ENCODE assay signal across 10 cellular contexts in genomic region chr9:120936764-120937122, GRCh38. TPM values are rescaled to one million over a fixed set of nuclear protein-coding genes. Genes with fewer than 3 reads are reported as not detected.
DNase-seq lines count a peak whose midpoint lies in the region; ATAC-seq and TF ChIP-seq lines count a peak whose summit lies in the region.
"Had no signal": no experiment of that assay in that cellular context is flagged by ENCODE, and none has a peak within 500 bp of the region (broad histone marks: within the 10 kb centered on the region; RNA-seq: fewer than 3 reads in every experiment).

No MANE protein-coding gene starts in this region.

- TF ChIP-seq CTCF in type B pancreatic cell (conservative IDR thresholded peaks at IDR 0.05): peak; percentile 45

- no peak overlapping the region for H4K8ac ChIP-seq in mesenchymal stem cell (ENCODE audit: low read length)

- no peak overlapping the region for H3K4ac ChIP-seq in mesenchymal stem cell (ENCODE audit: low read depth in 1 of 2, low read length in 2 of 2)

- H2AK5ac ChIP-seq in mesenchymal stem cell (ENCODE audit: low read length, severe bottlenecking): no peak overlapping the region

- in situ Hi-C loops in G401 (cut with HindIII; ENCODE audit: low sequenced_read_pairs): no loop called here

- DNase-seq in activated naive CD4-positive, alpha-beta T cell treated with anti-CD3 and anti-CD28 coated beads, Interleukin-2, amount 10 ng/mL, durations not matched to agents 7 days and 5 days: no peak
- no peak for DNase-seq in activated naive CD4-positive, alpha-beta T cell treated with Interleukin-2 at 50 U/mL for 16 hours
- DNase-seq in mesenchymal stem cell: no peak
- no peak for DNase-seq in type B pancreatic cell (ENCODE audit: extremely low spot score, unreplicated experiment)
- DNase-seq in SHP77 (lab: John Stamatoyannopoulos, UW): no peak
- DNase-seq in G401 (ENCODE audit: low spot score): no peak

- H3K27me3 ChIP-seq in mesenchymal stem cell (ENCODE audit: control insufficient read depth in 1 of 2, insufficient read depth in 1 of 2, low read length in 2 of 2): no peaks in the 10 kb centered on the region
- H3K27me3 ChIP-seq: gastrocnemius medialis had no signal

- ATAC-seq in activated T-helper 17 cell treated with anti-CD3 and anti-CD28 coated beads, Interleukin-2, amount 50 U/mL, for 72 hours (replicated peaks): no peak
- no peak for ATAC-seq in GM21529 (IDR thresholded peaks at IDR 0.05; ENCODE audit: unreplicated experiment)

- H3K4me3 ChIP-seq in mesenchymal stem cell (ENCODE audit: insufficient read depth in 1 of 2, low read depth in 1 of 2, low read length in 2 of 2): no peak overlapping the region
- H3K4me3 ChIP-seq: gastrocnemius medialis, mucosa of descending colon had no signal

- peak overlapping the region; percentile 92 for H3K27ac Mint-ChIP-seq in activated naive CD4-positive, alpha-beta T cell treated with anti-CD3 and anti-CD28 coated beads, Interleukin-2, amount 10 ng/mL, durations not matched to agents 7 days and 5 days
- H3K27ac Mint-ChIP-seq in activated T-helper 17 cell treated with anti-CD3 and anti-CD28 coated beads, Interleukin-2, amount 50 U/mL, for 72 hours: peak overlapping the region; percentile 86
- H3K27ac Mint-ChIP-seq in type B pancreatic cell: peak overlapping the region; percentile 14

- H3K14ac ChIP-seq in mesenchymal stem cell (ENCODE audit: low read length in 2 of 2): no peak overlapping the region

- no peak overlapping the region for H4K91ac ChIP-seq in mesenchymal stem cell (ENCODE audit: low read length)

- H3K79me1 ChIP-seq in mesenchymal stem cell (replicated peaks; ENCODE audit: low read length, poor library complexity, severe bottlenecking): no peaks in the 10 kb centered on the region

- H3K4me3 Mint-ChIP-seq in activated naive CD4-positive, alpha-beta T cell treated with anti-CD3 and anti-CD28 coated beads, Interleukin-2, amount 10 ng/mL, durations not matched to agents 7 days and 5 days: peak overlapping the region; percentile 56
- H3K4me3 Mint-ChIP-seq in activated T-helper 17 cell treated with anti-CD3 and anti-CD28 coated beads, Interleukin-2, amount 50 U/mL, for 72 hours: peak overlapping the region; percentile 63
- no peak overlapping the region for H3K4me3 Mint-ChIP-seq in type B pancreatic cell

- H3K9me3 Mint-ChIP-seq in activated naive CD4-positive, alpha-beta T cell treated with anti-CD3 and anti-CD28 coated beads, Interleukin-2, amount 10 ng/mL, durations not matched to agents 7 days and 5 days: no peaks in the 10 kb centered on the region
- no peaks in the 10 kb centered on the region for H3K9me3 Mint-ChIP-seq in activated T-helper 17 cell treated with anti-CD3 and anti-CD28 coated beads, Interleukin-2, amount 50 U/mL, for 72 hours
- no peaks in the 10 kb centered on the region for H3K9me3 Mint-ChIP-seq in type B pancreatic cell

- peaks cover 58% of the 10 kb centered on the region for H3K4me1 Mint-ChIP-seq in activated naive CD4-positive, alpha-beta T cell treated with anti-CD3 and anti-CD28 coated beads, Interleukin-2, amount 10 ng/mL, durations not matched to agents 7 days and 5 days
- peaks cover 41% of the 10 kb centered on the region for H3K4me1 Mint-ChIP-seq in activated T-helper 17 cell treated with anti-CD3 and anti-CD28 coated beads, Interleukin-2, amount 50 U/mL, for 72 hours
- H3K4me1 Mint-ChIP-seq in type B pancreatic cell (ENCODE audit: unreplicated experiment): peaks cover 18% of the 10 kb centered on the region

- H3K4me1 ChIP-seq in mesenchymal stem cell (ENCODE audit: control insufficient read depth, insufficient read depth, low read depth, low read length): peaks cover 20% of the 10 kb centered on the region

- H3K27ac ChIP-seq in mesenchymal stem cell (ENCODE audit: low read length, poor library complexity, severe bottlenecking): no peak overlapping the region

- H2AFZ ChIP-seq in mesenchymal stem cell (ENCODE audit: low read depth, low read length): no peak overlapping the region

- peaks cover 11% of the 10 kb centered on the region for H3K27me3 Mint-ChIP-seq in activated naive CD4-positive, alpha-beta T cell treated with anti-CD3 and anti-CD28 coated beads, Interleukin-2, amount 10 ng/mL, durations not matched to agents 7 days and 5 days
- H3K27me3 Mint-ChIP-seq in activated T-helper 17 cell treated with anti-CD3 and anti-CD28 coated beads, Interleukin-2, amount 50 U/mL, for 72 hours: no peaks in the 10 kb centered on the region
- H3K27me3 Mint-ChIP-seq in type B pancreatic cell: peaks cover 16% of the 10 kb centered on the region

- no peak overlapping the region for H3K23ac ChIP-seq in mesenchymal stem cell (ENCODE audit: low read length in 2 of 2)

- no peak overlapping the region for H2BK5ac ChIP-seq in mesenchymal stem cell (ENCODE audit: low read depth, low read length, poor library complexity, severe bottlenecking)

- H3K4me2 ChIP-seq in mesenchymal stem cell (ENCODE audit: low read length, poor library complexity, severe bottlenecking): no peak overlapping the region

- H2BK12ac ChIP-seq in mesenchymal stem cell (ENCODE audit: low read length in 2 of 2): no peak overlapping the region

- H3K36me3 ChIP-seq in mesenchymal stem cell (ENCODE audit: control insufficient read depth in 1 of 2, insufficient read depth in 2 of 2, low read depth in 1 of 2, low read length in 2 of 2): no peaks in the 10 kb centered on the region
- H3K36me3 ChIP-seq: gastrocnemius medialis had no signal

- WGBS in mesenchymal stem cell: 27% methylated on average over 2 of the region's 2 CpGs

- H2BK15ac ChIP-seq in mesenchymal stem cell (ENCODE audit: low read depth, poor library complexity, severe bottlenecking): no peak overlapping the region

- no peaks in the 10 kb centered on the region for H3K36me3 Mint-ChIP-seq in activated naive CD4-positive, alpha-beta T cell treated with anti-CD3 and anti-CD28 coated beads, Interleukin-2, amount 10 ng/mL, durations not matched to agents 7 days and 5 days
- H3K36me3 Mint-ChIP-seq in activated T-helper 17 cell treated with anti-CD3 and anti-CD28 coated beads, Interleukin-2, amount 50 U/mL, for 72 hours (ENCODE audit: low read depth): no peaks in the 10 kb centered on the region
- no peaks in the 10 kb centered on the region for H3K36me3 Mint-ChIP-seq in type B pancreatic cell

- peak overlapping the region; percentile 86 for H3K9ac ChIP-seq in mesenchymal stem cell (ENCODE audit: low read length)

- H2BK120ac ChIP-seq in mesenchymal stem cell (ENCODE audit: low read depth, low read length): no peak overlapping the region

- CTCF ChIA-PET in activated naive CD4-positive, alpha-beta T cell treated with anti-CD3 and anti-CD28 coated beads, Interleukin-2, amount 10 ng/mL, durations not matched to agents 7 days and 5 days (lab: Charles Lee): interaction anchor here (0.7 to 7.9 kb wide), 15 partner anchors 11 to 233 kb away, joined by 3 to 83 read pairs (median 4); partner anchors contain the start of gene PHF19

- no peak overlapping the region for H3K18ac ChIP-seq in mesenchymal stem cell (ENCODE audit: low read depth in 1 of 2, low read length in 2 of 2)

- H3K9me3 ChIP-seq in mesenchymal stem cell (ENCODE audit: control insufficient read depth, low read length): no peaks in the 10 kb centered on the region
- H3K9me3 ChIP-seq: gastrocnemius medialis, mucosa of descending colon had no signal

RNA-seq across cellular contexts. Expression of gene TRAF1, which starts 10.1 kb away (rescaled TPM):
- total RNA-seq in activated T-helper 17 cell treated with anti-CD3 and anti-CD28 coated beads, Interleukin-2, amount 50 U/mL, for 72 hours: 100 to 1,000 TPM in 1 of 2 donors, 10 to 100 TPM in 1; 71.4 to 164 TPM
- 0.65 TPM for polyA plus RNA-seq in mesenchymal stem cell (2013, experiment 1 of 2)
- polyA plus RNA-seq in mesenchymal stem cell (2013, experiment 2 of 2): 0.68 TPM
- total RNA-seq in type B pancreatic cell (ENCODE audit: low replicate concordance): 1.9 and 3.1 TPM in 2 replicates
- 0.49 and 0.85 TPM in 2 replicates for total RNA-seq in G401 (2014; rRNA removed; shearing (Covaris generic))

RNA-seq across cellular contexts. Expression of gene PHF19, which starts 59.8 kb away (rescaled TPM):
- total RNA-seq in activated T-helper 17 cell treated with anti-CD3 and anti-CD28 coated beads, Interleukin-2, amount 50 U/mL, for 72 hours: 100 to 1,000 TPM; 236 to 258 TPM
- polyA plus RNA-seq in mesenchymal stem cell (2013, experiment 1 of 2): 16.7 TPM
- polyA plus RNA-seq in mesenchymal stem cell (2013, experiment 2 of 2): 15.1 TPM
- total RNA-seq in type B pancreatic cell (ENCODE audit: low replicate concordance): 31.0 and 39.6 TPM in 2 replicates
- 60.2 and 66.5 TPM in 2 replicates for total RNA-seq in G401 (2014; rRNA removed; shearing (Covaris generic))

Comparison
In these comparisons a context has a peak if more than half of its experiments do, and no peak if none do; other contexts are left out.
1. H3K27ac Mint-ChIP-seq: peak in every context shown above with its lines; median percentile 92 in activated naive CD4-positive, alpha-beta T cell treated with anti-CD3 and anti-CD28 coated beads, Interleukin-2, amount 10 ng/mL, durations not matched to agents 7 days and 5 days; 86 in activated T-helper 17 cell treated with anti-CD3 and anti-CD28 coated beads, Interleukin-2, amount 50 U/mL, for 72 hours; 14 in type B pancreatic cell.
2. RNA of gene TRAF1, which starts 10.1 kb away (total RNA-seq): 71.4 to 164 TPM in activated T-helper 17 cell treated with anti-CD3 and anti-CD28 coated beads, Interleukin-2, amount 50 U/mL, for 72 hours; 1.9 to 3.1 TPM in type B pancreatic cell and 0.49 to 0.85 TPM in G401; every median in the first group is over 10 times any median in the second.